ENCODE assay signal across 6 cellular contexts in genomic region chr11:47233989-47234668, GRCh38. TPM values are rescaled to one million over a fixed set of nuclear protein-coding genes. Genes with fewer than 3 reads are reported as not detected.
A peak's percentile ranks its signal among the peaks of the same experiment; 100 is the strongest.
DNase-seq lines count a peak whose midpoint lies in the region; ATAC-seq and TF ChIP-seq lines count a peak whose summit lies in the region.

No MANE protein-coding gene starts in this region.

- intact Hi-C loops in Calu3 (cut with micrococcal nuclease; ENCODE audit: unreplicated experiment), result no loop called here

- H3K36me3 Mint-ChIP-seq in Calu3 (ENCODE audit: insufficient read depth, unreplicated experiment), result peaks cover 5% of the 10 kb centered on the region

- CTCF ChIA-PET in Calu3 (lab: Charles Lee), result interaction anchor here (0.5 to 0.6 kb wide), 2 partner anchors 29 to 121 kb away, joined by 3 to 4 read pairs; no protein-coding TSS in a partner anchor

- no peak for ATAC-seq in GM18511 (IDR thresholded peaks at IDR 0.05; ENCODE audit: unreplicated experiment)

- no peak overlapping the region for H3K27ac Mint-ChIP-seq in Calu3 (ENCODE audit: unreplicated experiment)

- no peaks in the 10 kb centered on the region for H3K4me1 Mint-ChIP-seq in Calu3 (ENCODE audit: low read depth, unreplicated experiment)

- no peaks in the 10 kb centered on the region for H3K27me3 Mint-ChIP-seq in Calu3 (ENCODE audit: unreplicated experiment)

- H3K9me3 Mint-ChIP-seq in Calu3 (ENCODE audit: low read depth, unreplicated experiment), result no peaks in the 10 kb centered on the region

- BruUV-seq in Calu3 (replicated peaks; lab: Mats Ljungman, UMichigan), result no TSS peak

- TF ChIP-seq CTCF in astrocyte of the cerebellum (IDR thresholded peaks at IDR 0.05; ENCODE audit: low read depth, low read length, missing control alignments) (peak; percentile 58), Calu3 (IDR thresholded peaks at IDR 0.05; ENCODE audit: unreplicated experiment) (no peak)

- in situ Hi-C loops in astrocyte of the cerebellum (cut with HindIII; ENCODE audit: low sequenced_read_pairs), result loop anchor here (5.0 kb wide), 2 partner anchors 48 to 52 kb away; no protein-coding TSS in a partner anchor

- DNase-seq in activated CD4-positive, alpha-beta T cell treated with anti-CD3 and anti-CD28 coated beads, Interleukin-2, amount 50 U/mL, for 1 hour, result peak; percentile 22
- DNase-seq in activated CD4-positive, alpha-beta T cell treated with anti-CD3 and anti-CD28 coated beads, Interleukin-2, amount 50 U/mL, for 48 hours, result no peak
- DNase-seq in astrocyte of the cerebellum (ENCODE audit: low read depth), result no peak
- DNase-seq in non-pigmented ciliary epithelial cell (ENCODE audit: low read depth), result peak; percentile 56
- no peak for DNase-seq in Calu3

- H3K4me3 ChIP-seq in astrocyte of the cerebellum (ENCODE audit: low read depth, low read length), result no peak overlapping the region

- H3K4me3 Mint-ChIP-seq in Calu3 (ENCODE audit: low read depth, unreplicated experiment), result no peak overlapping the region

RNA-seq across cellular contexts. Expression of gene ACP2, which starts 14.5 kb away (rescaled TPM):
- total RNA-seq in Calu3 (2022), result 23.5 and 30.6 TPM in 2 replicates

RNA-seq across cellular contexts. Expression of gene DDB2, which starts 19.4 kb away (rescaled TPM):
- total RNA-seq in Calu3 (2022), result 18.7 and 27.8 TPM in 2 replicates

RNA-seq across cellular contexts. Expression of gene NR1H3, which starts 23.7 kb away (rescaled TPM):
- total RNA-seq in Calu3 (2022), result 11.4 and 14.2 TPM in 2 replicates

RNA-seq across cellular contexts. Expression of gene MADD, which starts 35.8 kb away (rescaled TPM):
- 42.9 and 45.7 TPM in 2 replicates for total RNA-seq in Calu3 (2022)

RNA-seq across cellular contexts. Expression of gene PACSIN3, which starts 47.9 kb away (rescaled TPM):
- 22.1 and 26.5 TPM in 2 replicates for total RNA-seq in Calu3 (2022)

Comparison
In these comparisons a context has a peak if more than half of its experiments do, and no peak if none do; other contexts are left out.
1. DNase-seq: peak in activated CD4-positive, alpha-beta T cell treated with anti-CD3 and anti-CD28 coated beads, Interleukin-2, amount 50 U/mL, for 1 hour (single experiment) and non-pigmented ciliary epithelial cell (single experiment); none in activated CD4-positive, alpha-beta T cell treated with anti-CD3 and anti-CD28 coated beads, Interleukin-2, amount 50 U/mL, for 48 hours (0 of 2), astrocyte of the cerebellum (single experiment) and Calu3 (single experiment).